Comparison of ENCODE assay signal across 9 cellular contexts in genomic region chr2:213152888-213153287, GRCh38. TPM values are rescaled to one million over a fixed set of nuclear protein-coding genes. Genes with fewer than 3 reads are reported as not detected.
DNase-seq lines count a peak whose midpoint lies in the region; ATAC-seq, FAIRE-seq and TF ChIP-seq lines count a peak whose summit lies in the region.
"Had no signal": no experiment of that assay in that cellular context is flagged by ENCODE, and none has a peak within 500 bp of the region (broad histone marks: within the 10 kb centered on the region; RNA-seq: fewer than 3 reads in every experiment).

No MANE protein-coding gene starts in this region.

- H3K4me1 Mint-ChIP-seq in T-helper 17 cell: peaks cover 17% of the 10 kb centered on the region

- H3K4me3 Mint-ChIP-seq in T-helper 17 cell: peak overlapping the region; percentile 91

- H3K4me3 ChIP-seq in fibroblast of the aortic adventitia (ENCODE audit: low read depth, low read length) (peak overlapping the region; percentile 82), gastrocnemius medialis (peak overlapping the region; percentile 71 to 94 (median 89))

- no peaks in the 10 kb centered on the region for H3K36me3 ChIP-seq in gastrocnemius medialis

- H3K9me3 ChIP-seq in T-helper 17 cell (ENCODE audit: control insufficient read depth, low read length, poor library complexity, severe bottlenecking) (no peaks in the 10 kb centered on the region), gastrocnemius medialis (no peaks in the 10 kb centered on the region)

- H3K4me1 ChIP-seq in gastrocnemius medialis: peaks cover 23 to 24% of the 10 kb centered on the region in 2 donors

- in situ Hi-C loops in gastrocnemius medialis (cut with MboI; ENCODE audit: low sequenced_read_pairs in 4 of 4): loop anchor here in 3 of 4 donors (5.0 to 10.0 kb wide), 3 partner anchors 378 to 468 kb away; no protein-coding TSS in a partner anchor

- no peaks in the 10 kb centered on the region for H3K27me3 ChIP-seq in gastrocnemius medialis

- no peak for TF ChIP-seq CTCF in fibroblast of the aortic adventitia (IDR thresholded peaks at IDR 0.05; ENCODE audit: insufficient read depth, low read length)
- no peak for TF ChIP-seq CTCF in gastrocnemius medialis (IDR thresholded peaks at IDR 0.05 in 4 of 5, conservative IDR thresholded peaks at IDR 0.05 in 1 of 5)
- TF ChIP-seq CTCF in D721Med (IDR thresholded peaks at IDR 0.05; ENCODE audit: insufficient read depth, missing control alignments): no peak

- H3K27me3 Mint-ChIP-seq in T-helper 17 cell: peaks cover 35% of the 10 kb centered on the region

- TF ChIP-seq POLR2A in gastrocnemius medialis (IDR thresholded peaks at IDR 0.05): no peak

- peak overlapping the region; percentile 93 to 99 (median 98) for H3K27ac ChIP-seq in gastrocnemius medialis

- intact Hi-C loops in gastrocnemius medialis (cut with DNase I; ENCODE audit: low total_unique reads) (loop anchor here (1.0 to 2.0 kb wide), 3 partner anchors 88 to 467 kb away; no protein-coding TSS in a partner anchor), posterior vena cava (cut with DNase I) (loop anchor here in 1 of 2 donors (5.0 to 10.0 kb wide), 2 partner anchors 376 to 468 kb away; no protein-coding TSS in a partner anchor)

- H3K36me3 Mint-ChIP-seq in T-helper 17 cell (ENCODE audit: low read depth): no peaks in the 10 kb centered on the region

- peak; percentile 36 for FAIRE-seq in G401.6 (lab: Jason Lieb, UNC)
- FAIRE-seq in D721Med (lab: Jason Lieb, UNC): no peak
- FAIRE-seq: K562 had no signal

- DNase-seq in T-helper 17 cell (no peak), fibroblast of the aortic adventitia (ENCODE audit: low read depth) (no peak), gastrocnemius medialis (no peak), iPS-NIHi11 (ENCODE audit: low spot score) (no peak), D721Med (ENCODE audit: insufficient read length, low spot score) (no peak), posterior vena cava (ENCODE audit: low spot score) (no peak)
- no peak for DNase-seq in central memory CD4-positive, alpha-beta T cell

- peak overlapping the region; percentile 49 for H3K27ac Mint-ChIP-seq in T-helper 17 cell

- ATAC-seq in T-helper 17 cell (no peak), gastrocnemius medialis (no peak)

RNA-seq across cellular contexts. Expression of gene IKZF2, which starts 1.5 kb away (rescaled TPM):
- total RNA-seq in T-helper 17 cell (10 to 100 TPM; 11.9 to 23.9 TPM), fibroblast of the aortic adventitia (ENCODE audit: low replicate concordance) (11.3 and 13.6 TPM in 2 replicates), gastrocnemius medialis (10 to 100 TPM in 1 of 4 donors, 1 to 10 TPM in 3; 4.9 to 15.5 (median 6.0) TPM), posterior vena cava (1 to 10 TPM; 7.3 to 8.8 TPM)
